ENCODE assay signal across 14 cellular contexts in the genomic region with DNA sequence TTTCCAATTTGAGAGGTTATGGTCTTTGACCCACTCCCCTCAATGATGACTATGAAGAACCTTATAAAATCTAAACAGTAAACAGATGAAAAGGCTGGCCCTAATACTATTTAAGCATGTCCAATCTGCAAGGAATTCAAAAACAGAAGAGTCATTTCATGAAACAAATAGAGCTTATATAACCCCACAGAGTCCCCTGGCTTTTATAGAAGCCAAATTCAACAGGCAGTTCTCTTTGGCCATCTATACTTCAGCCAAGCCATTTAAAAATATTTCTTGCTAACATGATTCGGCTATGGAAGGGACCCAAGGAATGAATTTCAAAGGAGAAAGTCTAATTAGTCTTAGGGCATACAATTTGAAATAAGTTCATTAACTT. TPM values are rescaled to one million over a fixed set of nuclear protein-coding genes. Genes with fewer than 3 reads are reported as not detected.
DNase-seq lines count a peak whose midpoint lies in the region; ATAC-seq and TF ChIP-seq lines count a peak whose summit lies in the region.
"Had no signal": no experiment of that assay in that cellular context is flagged by ENCODE, and none has a peak within 500 bp of the region (broad histone marks: within the 10 kb centered on the region; RNA-seq: fewer than 3 reads in every experiment).

No MANE protein-coding gene starts in this region.

- H3K4me3 Mint-ChIP-seq in activated T-cell treated with anti-CD3 and anti-CD28 coated beads, Interleukin-2, amount 50 U/mL, for 72 hours: no peak overlapping the region
- H3K4me3 Mint-ChIP-seq: effector memory CD8-positive, alpha-beta T cell; neural crest cell had no signal

- H3K36me3 ChIP-seq in GM23248 (ENCODE audit: low read depth) (no peaks in the 10 kb centered on the region), right atrium auricular region (no peaks in the 10 kb centered on the region), gastrocnemius medialis (no peaks in the 10 kb centered on the region)

- no peak overlapping the region for H2AFZ ChIP-seq in GM23248

- H3K9me3 Mint-ChIP-seq in activated T-cell treated with anti-CD3 and anti-CD28 coated beads, Interleukin-2, amount 50 U/mL, for 72 hours: no peaks in the 10 kb centered on the region
- H3K9me3 Mint-ChIP-seq: activated T-helper 2 cell treated with anti-CD3 and anti-CD28 coated beads, Interferon-gamma antibody, Interleukin-2, Interleukin-4, amounts not matched to agents 10 μg/mL and 5 μg/mL and 100 μg/mL, durations not matched to agents 14 hours and 24 hours and 36 hours; effector memory CD8-positive, alpha-beta T cell; neural crest cell had no signal

- H3K79me2 ChIP-seq in GM23248 (ENCODE audit: insufficient read depth): peaks cover 87% of the 10 kb centered on the region

- in situ Hi-C loops in GM23248 (cut with MboI) (no loop called here), gastrocnemius medialis (cut with MboI; ENCODE audit: low sequenced_read_pairs in 4 of 4) (no loop called here)

- TF ChIP-seq CTCF in right atrium auricular region (IDR thresholded peaks at IDR 0.05) (no peak), gastrocnemius medialis (IDR thresholded peaks at IDR 0.05 in 4 of 5, conservative IDR thresholded peaks at IDR 0.05 in 1 of 5) (no peak)

- ATAC-seq in gastrocnemius medialis (no peak), HG03457 (IDR thresholded peaks at IDR 0.05; ENCODE audit: unreplicated experiment) (no peak)
- ATAC-seq in activated T-cell treated with anti-CD3 and anti-CD28 coated beads, Interleukin-2, amount 50 U/mL, for 72 hours (replicated peaks in 1 of 2): no peak
- ATAC-seq: effector memory CD8-positive, alpha-beta T cell had no signal

- H4K20me1 ChIP-seq in GM23248 (ENCODE audit: insufficient read depth): no peaks in the 10 kb centered on the region

- peaks cover 63% of the 10 kb centered on the region for H3K4me1 Mint-ChIP-seq in activated T-cell treated with anti-CD3 and anti-CD28 coated beads, Interleukin-2, amount 50 U/mL, for 72 hours (ENCODE audit: low read depth)

- peak overlapping the region; percentile 43 for H3K4me2 ChIP-seq in GM23248 (ENCODE audit: unreplicated experiment)

- peaks cover 28% of the 10 kb centered on the region; the same call in 1 of the 2 replicates for H3F3A ChIP-seq in GM23248 (ENCODE audit: insufficient read depth)

- TF ChIP-seq POLR2A in gastrocnemius medialis (IDR thresholded peaks at IDR 0.05): no peak

- WGBS in GM23248 (ENCODE audit: low coverage in 1 of 2, low lambda C conversion rate in 2 of 2, missing lambda C conversion rate in 2 of 2), 2 experiments: 0 to 5% methylated on average over 1 of the region's 1 CpG

- H3K9me2 ChIP-seq in GM23248 (ENCODE audit: insufficient read depth): no peaks in the 10 kb centered on the region

- peak overlapping the region; percentile 9; the same call in 1 of the 2 replicates for H3K9ac ChIP-seq in GM23248

- H3K27me3 ChIP-seq in GM23248 (replicated peaks; ENCODE audit: insufficient read depth): no peaks in the 10 kb centered on the region
- H3K27me3 ChIP-seq in right atrium auricular region: no peaks in the 10 kb centered on the region
- no peaks in the 10 kb centered on the region for H3K27me3 ChIP-seq in gastrocnemius medialis

- no peak overlapping the region for H3K27ac Mint-ChIP-seq in activated T-cell treated with anti-CD3 and anti-CD28 coated beads, Interleukin-2, amount 50 U/mL, for 72 hours
- H3K27ac Mint-ChIP-seq: activated T-helper 2 cell treated with anti-CD3 and anti-CD28 coated beads, Interferon-gamma antibody, Interleukin-2, Interleukin-4, amounts not matched to agents 10 μg/mL and 5 μg/mL and 100 μg/mL, durations not matched to agents 14 hours and 24 hours and 36 hours had no signal

- peaks cover 0 to 9% of the 10 kb centered on the region in 2 donors for H3K36me3 Mint-ChIP-seq in activated T-cell treated with anti-CD3 and anti-CD28 coated beads, Interleukin-2, amount 50 U/mL, for 72 hours (ENCODE audit: insufficient read depth in 2 of 2)

- peak overlapping the region; percentile 46 for H3K27ac ChIP-seq in GM23248
- H3K27ac ChIP-seq in right atrium auricular region: peak overlapping the region; percentile 64 to 83
- peak overlapping the region; percentile 84 to 85 (median 84) for H3K27ac ChIP-seq in gastrocnemius medialis
- H3K27ac ChIP-seq: RWPE1 had no signal

- H3K9me3 ChIP-seq in GM23248 (ENCODE audit: low read depth): no peaks in the 10 kb centered on the region
- H3K9me3 ChIP-seq in right atrium auricular region: no peaks in the 10 kb centered on the region
- no peaks in the 10 kb centered on the region for H3K9me3 ChIP-seq in gastrocnemius medialis

- intact Hi-C loops in gastrocnemius medialis (cut with DNase I; ENCODE audit: low total_unique reads): loop anchor here (5.0 kb wide), 1 partner anchor 43 kb away; a partner anchor contains a TSS

- H3K4me1 ChIP-seq in GM23248 (ENCODE audit: insufficient read depth) (peaks cover 89% of the 10 kb centered on the region), right atrium auricular region (peaks cover 0 to 88% of the 10 kb centered on the region in 2 donors), gastrocnemius medialis (peaks cover 66 to 83% of the 10 kb centered on the region in 2 donors)

- no peak for DNase-seq in GM23248
- DNase-seq in cerebellum (ENCODE audit: low spot score): peak; percentile 19
- no peak for DNase-seq in right atrium auricular region (ENCODE audit: low spot score)
- no peak for DNase-seq in gastrocnemius medialis
- DNase-seq in SIG-M5 (lab: John Stamatoyannopoulos, UW): no peak
- no peak for DNase-seq in COLO829 (ENCODE audit: low spot score)
- DNase-seq in activated T-cell treated with anti-CD3 and anti-CD28 coated beads, Interleukin-2, amount 50 U/mL, for 72 hours: no peak
- DNase-seq: activated CD4-positive, alpha-beta T cell treated with anti-CD3 and anti-CD28 coated beads, Interleukin-2, amount 50 U/mL, for 48 hours; effector memory CD8-positive, alpha-beta T cell; MV-4-11 had no signal

- H3K4me3 ChIP-seq in GM23248: peak overlapping the region; percentile 16
- no peak overlapping the region for H3K4me3 ChIP-seq in right atrium auricular region
- H3K4me3 ChIP-seq in gastrocnemius medialis: no peak overlapping the region

- H3K27me3 Mint-ChIP-seq in activated T-cell treated with anti-CD3 and anti-CD28 coated beads, Interleukin-2, amount 50 U/mL, for 72 hours (ENCODE audit: low read depth): no peaks in the 10 kb centered on the region
- H3K27me3 Mint-ChIP-seq: effector memory CD8-positive, alpha-beta T cell had no signal

RNA-seq across cellular contexts. Expression of a gene that starts 43.4 kb away (rescaled TPM):
- total RNA-seq in GM23248 (2014; rRNA removed; shearing (Covaris generic)): 40.5 and 69.8 TPM in 2 replicates
- 64.1 and 66.0 TPM in 2 replicates for polyA plus RNA-seq in GM23248 (2016; fragmentation: Nextera tagmentation; extraction: Ambion mirVana)
- total RNA-seq in cerebellum (80.2 TPM), right atrium auricular region (10 to 100 TPM; 40.9 to 71.8 TPM), gastrocnemius medialis (10 to 100 TPM; 27.5 to 57.5 (median 53.5) TPM)
- total RNA-seq in activated T-cell treated with anti-CD3 and anti-CD28 coated beads, Interleukin-2, amount 50 U/mL, for 72 hours: 10 to 100 TPM; 77.8 to 82.2 TPM

RNA-seq across cellular contexts. Expression of a gene that starts 58.8 kb away (rescaled TPM):
- total RNA-seq in GM23248 (2014; rRNA removed; shearing (Covaris generic)): 0.76 and 1.4 TPM in 2 replicates
- polyA plus RNA-seq in GM23248 (2016; fragmentation: Nextera tagmentation; extraction: Ambion mirVana): 0.30 TPM in 2 replicates
- total RNA-seq in cerebellum (4.6 TPM), right atrium auricular region (1 to 10 TPM; 3.4 to 8.8 TPM), gastrocnemius medialis (1 to 10 TPM; 1.3 to 3.0 (median 1.7) TPM)
- total RNA-seq in activated T-cell treated with anti-CD3 and anti-CD28 coated beads, Interleukin-2, amount 50 U/mL, for 72 hours: 1 to 10 TPM in 1 of 2 donors, under 1 TPM in 1; 0.44 to 1.2 TPM
